In genomic region chr1:170576980-170577379, GRCh38 we compare ENCODE assay signal across 10 cellular contexts.
"Had no signal": no experiment of that assay in that cellular context is flagged by ENCODE, and none has a peak within 500 bp of the region (broad histone marks: within the 10 kb centered on the region; RNA-seq: fewer than 3 reads in every experiment).

No MANE protein-coding gene starts in this region.

- H3K36me3 ChIP-seq: HAP-1 had no signal

- H3K9me3 ChIP-seq: HAP-1 had no signal

- H3K27ac ChIP-seq: GM23248, KMS-11 had no signal

- ATAC-seq: HCT116 had no signal

- FAIRE-seq: HTR-8/SVneo had no signal

- H3K4me3 ChIP-seq: GM23248, HAP-1 had no signal

- H3K4me1 ChIP-seq: HAP-1 had no signal

- H2AFZ ChIP-seq: GM23248 had no signal

- H3K4me2 ChIP-seq: KMS-11 had no signal

- H3K9ac ChIP-seq: GM23248, KMS-11 had no signal

- DNase-seq: GM23248, GOT3, H7, HFFc6, Karpas-422, KBM-7 had no signal
